27 cellular contexts compared by ENCODE assay signal in the genomic region with DNA sequence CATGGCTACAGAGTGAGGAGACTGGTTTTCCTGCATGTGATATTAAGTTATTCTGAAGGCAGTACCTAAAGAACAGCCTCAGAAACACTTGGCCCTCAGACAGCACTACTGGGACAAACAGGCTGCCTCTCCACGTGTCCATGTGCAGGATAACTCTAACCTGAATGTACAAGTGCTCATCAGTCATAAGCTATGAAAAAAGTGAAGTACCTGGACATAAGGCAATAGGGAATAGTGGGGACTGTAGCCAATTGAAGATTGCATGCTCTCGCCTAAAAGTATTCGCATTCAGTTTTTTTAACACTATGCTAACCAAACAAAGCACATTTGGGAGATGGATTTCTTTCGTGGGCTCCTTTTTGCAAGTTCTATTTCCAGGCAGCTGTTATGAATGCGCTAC. TPM values are rescaled to one million over a fixed set of nuclear protein-coding genes. Genes with fewer than 3 reads are reported as not detected.
"Had no signal": no experiment of that assay in that cellular context is flagged by ENCODE, and none has a peak within 500 bp of the region (broad histone marks: within the 10 kb centered on the region; RNA-seq: fewer than 3 reads in every experiment).

No MANE protein-coding gene starts in this region.

- H3K4me3 ChIP-seq: adrenal gland, body of pancreas, breast epithelium, SJSA1 had no signal

- H3K27me3 ChIP-seq: adrenal gland, body of pancreas, breast epithelium, SJSA1 had no signal

- H3K36me3 ChIP-seq: adrenal gland, breast epithelium, SJSA1 had no signal

- DNase-seq: activated CD4-positive, alpha-beta T cell treated with anti-CD3 and anti-CD28 coated beads for 36 hours; activated CD4-positive, alpha-beta T cell treated with anti-CD3 and anti-CD28 coated beads, Interleukin-2, amount 10 ng/mL, durations not matched to agents 7 days and 5 days; activated CD4-positive, alpha-beta T cell treated with anti-CD3 and anti-CD28 coated beads, Interleukin-2, amount 50 U/mL, for 48 hours; activated CD8-positive, alpha-beta memory T cell treated with anti-CD3 and anti-CD28 coated beads, Interleukin-2, amount 50 U/mL, for 4 hours; activated gamma-delta T cell treated with Interleukin-2 at 50 U/mL for 16 hours; activated naive CD4-positive, alpha-beta T cell treated with anti-CD3 and anti-CD28 coated beads for 36 hours; activated T-cell treated with anti-CD3 and anti-CD28 coated beads for 4 hours; activated T-cell treated with anti-CD3 and anti-CD28 coated beads, Interleukin-2, amount 50 U/mL, for 4 hours; adrenal gland; body of pancreas; NCI-H1105; NCI-H1417 treated with DMSO at 0.1 percent for 48 hours; NCI-H187 treated with DMSO at 0.1 percent for 48 hours; NCI-H2081; NCI-H2171 treated with DMSO at 0.1 percent for 48 hours; NCI-H2227 treated with DMSO at 0.1 percent for 48 hours; NCI-H446 treated with DMSO at 0.1 percent for 48 hours; NCI-H524 treated with DMSO at 0.1 percent for 48 hours; SHP77 treated with DMSO at 0.1 percent for 48 hours; SK-N-SH had no signal

- H3K27ac ChIP-seq: adrenal gland, body of pancreas, breast epithelium, SJSA1 had no signal

- H3K4me2 ChIP-seq: SK-N-SH had no signal

- H3K9ac ChIP-seq: SK-N-SH had no signal

- ATAC-seq: activated CD4-positive, alpha-beta T cell treated with anti-CD3 and anti-CD28 coated beads for 36 hours; activated CD4-positive, CD25-positive, alpha-beta regulatory T cell treated with anti-CD3 and anti-CD28 coated beads, Interleukin-2, amount 50 U/mL, for 24 hours; activated naive CD4-positive, alpha-beta T cell treated with anti-CD3 and anti-CD28 coated beads, Interleukin-2, amount 50 U/mL, for 72 hours; activated T-cell treated with anti-CD3 and anti-CD28 coated beads, Interleukin-2, amount 50 U/mL, for 4 hours; body of pancreas; Panc1 had no signal

- H3K9me3 ChIP-seq: adrenal gland, body of pancreas, breast epithelium, SJSA1, SK-N-SH had no signal

- H3K4me1 ChIP-seq: breast epithelium had no signal

RNA-seq across cellular contexts. Expression of gene SLC14A1, which starts 33.0 kb away (rescaled TPM):
- total RNA-seq: astrocyte, MCF 10A had no signal
